In genomic region chr2:74617123-74617522, GRCh38 we compare ENCODE assay signal across 1 cellular context.
TF ChIP-seq lines count a peak whose summit lies in the region.

No MANE protein-coding gene starts in this region.

TF ChIP-seq in HepG2, 621 proteins besides CTCF, POLR2A, EP300 and RAD21:
- no peak for TF ChIP-seq PITX1 (CRISPR knock-in tag; IDR thresholded peaks at IDR 0.05)
- no peak for TF ChIP-seq ZFP91 (CRISPR knock-in tag; IDR thresholded peaks at IDR 0.05; ENCODE audit: borderline replicate concordance)
- no peak for TF ChIP-seq ZNF839 (CRISPR knock-in tag; IDR thresholded peaks at IDR 0.05; ENCODE audit: borderline replicate concordance)
- TF ChIP-seq CREB1 (IDR thresholded peaks at IDR 0.05), result peak; percentile 70
- no peak for TF ChIP-seq CREB1 (CRISPR knock-in tag; IDR thresholded peaks at IDR 0.05)
